In the genomic region with DNA sequence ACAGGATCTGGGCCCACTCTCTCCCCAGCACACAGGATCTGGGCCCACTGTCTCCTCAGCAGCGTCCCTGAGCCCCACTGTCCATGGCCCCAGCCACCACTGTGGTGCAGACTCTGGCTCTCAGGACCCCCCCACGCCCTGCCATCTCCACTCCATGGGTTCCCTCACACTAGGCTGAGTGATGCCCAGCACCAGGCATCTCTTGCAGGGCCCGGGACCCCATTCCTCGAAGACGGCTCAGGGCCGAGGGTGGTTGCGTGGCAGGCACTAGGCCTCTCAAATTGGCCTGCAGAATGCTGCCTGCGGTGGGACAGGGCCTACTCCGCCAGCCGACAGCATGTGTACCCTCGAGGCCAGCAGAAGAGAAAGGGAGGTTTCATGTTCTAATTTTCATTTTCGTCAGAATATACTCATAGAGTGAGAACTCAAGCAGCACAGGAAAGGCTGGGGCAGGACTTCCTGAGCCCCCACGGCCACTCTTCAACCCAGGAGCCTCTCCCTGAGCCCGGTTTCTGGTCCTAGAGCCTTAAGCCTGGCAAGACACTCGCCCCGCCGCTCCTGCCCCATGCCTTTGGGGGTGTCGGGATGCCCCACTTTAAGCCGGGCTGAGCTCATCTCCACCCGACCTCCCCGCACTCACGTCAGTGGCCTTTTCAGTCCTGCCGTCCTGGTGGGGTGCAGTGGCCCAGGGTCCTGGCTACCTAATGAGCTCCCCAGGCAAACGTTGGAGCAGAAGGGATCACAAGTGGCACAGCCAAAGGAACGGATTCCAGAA, we compare ENCODE assay signal across 22 cellular contexts.
"Had no signal": no experiment of that assay in that cellular context is flagged by ENCODE, and none has a peak within 500 bp of the region (broad histone marks: within the 10 kb centered on the region; RNA-seq: fewer than 3 reads in every experiment).

No MANE protein-coding gene starts in this region.

- H3K4me1 ChIP-seq: colonic mucosa, left ventricle myocardium inferior, right lobe of liver had no signal

- DNase-seq: activated CD8-positive, alpha-beta memory T cell treated with anti-CD3 and anti-CD28 coated beads for 24 hours; activated CD8-positive, alpha-beta memory T cell treated with anti-CD3 and anti-CD28 coated beads, Interleukin-2, amount 50 U/mL, for 4 hours; activated naive CD4-positive, alpha-beta T cell treated with Interleukin-2 at 50 U/mL for 16 hours; activated naive CD8-positive, alpha-beta T cell treated with anti-CD3 and anti-CD28 coated beads, Interleukin-2, amount 10 ng/mL, durations not matched to agents 7 days and 5 days; activated T-cell treated with anti-CD3 and anti-CD28 coated beads, Interleukin-2, amount 50 U/mL, for 24 hours; amniotic stem cell; colonic mucosa; dorsolateral prefrontal cortex; glutamatergic neuron; left ventricle myocardium inferior; mammary epithelial cell; midbrain; nephron progenitor cell; right lobe of liver; stimulated activated CD4-positive, alpha-beta T cell treated with anti-CD3 and anti-CD28 coated beads, Interleukin-2, amount 100 ng/mL, for 24 hours; stimulated activated naive B cell treated with anti-CD40 and anti-IgM and Interleukin-4, amounts not matched to agents 10 μg/mL and 1 μg/mL and 100 μg/mL, for 72 hours had no signal

- H3K27me3 Mint-ChIP-seq: activated naive CD8-positive, alpha-beta T cell treated with anti-CD3 and anti-CD28 coated beads, Interleukin-2, amount 10 ng/mL, durations not matched to agents 7 days and 5 days; activated T-cell treated with anti-CD3 and anti-CD28 coated beads, Interleukin-2, amount 50 U/mL, for 24 hours; activated T-helper 17 cell treated with anti-CD3 and anti-CD28 coated beads, Interleukin-2, amount 50 U/mL, for 72 hours; stimulated activated naive B cell treated with anti-CD40 and anti-IgM and Interleukin-4, amounts not matched to agents 10 μg/mL and 1 μg/mL and 100 μg/mL, for 72 hours had no signal

- H3K4me2 ChIP-seq: hepatocyte had no signal

- H3K27ac ChIP-seq: colonic mucosa, dorsolateral prefrontal cortex, esophagus muscularis mucosa, hepatocyte, left ventricle myocardium inferior, right lobe of liver, skin epidermis, upper lobe of left lung had no signal

- H3K27ac Mint-ChIP-seq: activated naive CD8-positive, alpha-beta T cell treated with anti-CD3 and anti-CD28 coated beads, Interleukin-2, amount 10 ng/mL, durations not matched to agents 7 days and 5 days; activated T-cell treated with anti-CD3 and anti-CD28 coated beads, Interleukin-2, amount 50 U/mL, for 24 hours; activated T-helper 17 cell treated with anti-CD3 and anti-CD28 coated beads, Interleukin-2, amount 50 U/mL, for 72 hours; nephron progenitor cell; stimulated activated naive B cell treated with anti-CD40 and anti-IgM and Interleukin-4, amounts not matched to agents 10 μg/mL and 1 μg/mL and 100 μg/mL, for 72 hours had no signal

- H3K4me3 ChIP-seq: colonic mucosa, dorsolateral prefrontal cortex, esophagus muscularis mucosa, hepatocyte, left ventricle myocardium inferior, right lobe of liver, skin epidermis, upper lobe of left lung had no signal

- H3K9me3 ChIP-seq: colonic mucosa, esophagus muscularis mucosa, left ventricle myocardium inferior, right lobe of liver, upper lobe of left lung had no signal

- H3K36me3 ChIP-seq: colonic mucosa, esophagus muscularis mucosa, left ventricle myocardium inferior, right lobe of liver, upper lobe of left lung had no signal

- H3K27me3 ChIP-seq: colonic mucosa, dorsolateral prefrontal cortex, esophagus muscularis mucosa, hepatocyte, right lobe of liver, upper lobe of left lung had no signal

- H3K36me3 Mint-ChIP-seq: activated naive CD8-positive, alpha-beta T cell treated with anti-CD3 and anti-CD28 coated beads, Interleukin-2, amount 10 ng/mL, durations not matched to agents 7 days and 5 days; stimulated activated naive B cell treated with anti-CD40 and anti-IgM and Interleukin-4, amounts not matched to agents 10 μg/mL and 1 μg/mL and 100 μg/mL, for 72 hours had no signal

- H3K9me3 Mint-ChIP-seq: activated T-cell treated with anti-CD3 and anti-CD28 coated beads, Interleukin-2, amount 50 U/mL, for 24 hours; activated T-helper 17 cell treated with anti-CD3 and anti-CD28 coated beads, Interleukin-2, amount 50 U/mL, for 72 hours; nephron progenitor cell; stimulated activated naive B cell treated with anti-CD40 and anti-IgM and Interleukin-4, amounts not matched to agents 10 μg/mL and 1 μg/mL and 100 μg/mL, for 72 hours had no signal

- H3K4me3 Mint-ChIP-seq: activated naive CD8-positive, alpha-beta T cell treated with anti-CD3 and anti-CD28 coated beads, Interleukin-2, amount 10 ng/mL, durations not matched to agents 7 days and 5 days; activated T-cell treated with anti-CD3 and anti-CD28 coated beads, Interleukin-2, amount 50 U/mL, for 24 hours; activated T-helper 17 cell treated with anti-CD3 and anti-CD28 coated beads, Interleukin-2, amount 50 U/mL, for 72 hours; nephron progenitor cell; stimulated activated naive B cell treated with anti-CD40 and anti-IgM and Interleukin-4, amounts not matched to agents 10 μg/mL and 1 μg/mL and 100 μg/mL, for 72 hours; T-helper 1 cell treated with Interleukin-12 subunit alpha and Interleukin-12 subunit beta and Interleukin-4 antibody, amounts not matched to agents 30 μg/mL and 1 μg/mL, for 36 hours had no signal
